Comparison of ENCODE assay signal across 33 cellular contexts in the genomic region with DNA sequence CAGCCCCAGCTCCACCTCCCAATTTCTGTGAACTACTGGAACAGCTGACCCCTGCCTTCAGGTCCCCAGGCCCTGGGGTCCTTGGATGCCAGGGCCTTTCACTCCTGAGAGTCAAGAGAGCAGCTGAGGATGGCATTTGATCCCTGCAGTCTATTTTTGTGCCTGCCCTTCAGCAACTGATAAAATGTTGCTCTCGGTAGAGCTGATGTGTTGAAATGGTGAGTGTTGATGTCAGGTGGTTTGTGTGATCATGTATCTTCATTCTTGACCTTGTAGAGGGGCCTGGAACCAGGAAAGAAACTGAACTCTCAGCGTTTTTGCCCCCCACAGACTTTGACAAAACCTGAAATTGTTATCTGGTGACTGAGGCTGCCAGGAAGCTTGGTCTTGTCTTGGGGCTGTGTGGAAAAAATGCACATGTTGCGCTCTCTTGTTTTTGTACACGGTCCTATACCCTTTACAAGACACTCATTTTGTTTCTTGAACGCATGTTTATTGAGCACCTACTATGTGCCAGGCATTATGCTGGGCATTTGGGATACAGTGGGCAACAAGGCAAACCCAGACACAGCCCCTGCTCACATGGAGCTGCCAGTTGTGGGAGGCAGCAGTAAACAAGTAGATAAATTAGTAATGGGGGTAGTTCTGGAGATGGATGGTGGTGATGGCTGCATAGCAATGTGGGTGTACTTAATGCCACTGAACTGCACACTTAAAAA.
A peak's percentile ranks its signal among the peaks of the same experiment; 100 is the strongest.
DNase-seq lines count a peak whose midpoint lies in the region; ATAC-seq, FAIRE-seq and TF ChIP-seq lines count a peak whose summit lies in the region.
"Had no signal": no experiment of that assay in that cellular context is flagged by ENCODE, and none has a peak within 500 bp of the region (broad histone marks: within the 10 kb centered on the region; RNA-seq: fewer than 3 reads in every experiment).

No MANE protein-coding gene starts in this region.

- CTCF ChIA-PET in K562 (lab: Yijun Ruan, JAX; ENCODE audit: low intra/inter-chr PET ratio): no interaction called here
- CTCF ChIA-PET in activated naive CD4-positive, alpha-beta T cell treated with anti-CD3 and anti-CD28 coated beads for 36 hours (lab: Charles Lee): interaction anchor here (1.4 kb wide), 1 partner anchor 19 kb away, joined by 4 read pairs; no protein-coding TSS in a partner anchor

- H3K9me1 ChIP-seq in K562 (ENCODE audit: control insufficient read depth, insufficient read depth, low read length): no peaks in the 10 kb centered on the region

- in situ Hi-C loops in K562 (cut with MboI): no loop called here

- H3K27me3 Mint-ChIP-seq in activated naive CD4-positive, alpha-beta T cell treated with anti-CD3 and anti-CD28 coated beads for 36 hours (ENCODE audit: low read depth): no peaks in the 10 kb centered on the region
- no peaks in the 10 kb centered on the region for H3K27me3 Mint-ChIP-seq in activated T-cell treated with anti-CD3 and anti-CD28 coated beads, Interleukin-2, amount 50 U/mL, for 24 hours
- H3K27me3 Mint-ChIP-seq: activated CD4-positive, alpha-beta T cell treated with anti-CD3 and anti-CD28 coated beads, Interleukin-2, amount 10 ng/mL, durations not matched to agents 7 days and 5 days; activated naive CD8-positive, alpha-beta T cell treated with anti-CD3 and anti-CD28 coated beads, Interleukin-2, amount 50 U/mL, for 24 hours; central memory CD8-positive, alpha-beta T cell had no signal

- H3K27ac Mint-ChIP-seq in activated naive CD4-positive, alpha-beta T cell treated with anti-CD3 and anti-CD28 coated beads for 36 hours: no peak overlapping the region
- H3K27ac Mint-ChIP-seq in activated T-cell treated with anti-CD3 and anti-CD28 coated beads, Interleukin-2, amount 50 U/mL, for 24 hours: no peak overlapping the region
- H3K27ac Mint-ChIP-seq: activated CD4-positive, alpha-beta T cell treated with anti-CD3 and anti-CD28 coated beads, Interleukin-2, amount 10 ng/mL, durations not matched to agents 7 days and 5 days; activated naive CD8-positive, alpha-beta T cell treated with anti-CD3 and anti-CD28 coated beads, Interleukin-2, amount 50 U/mL, for 24 hours; immature natural killer cell had no signal

- no peaks in the 10 kb centered on the region for H3K27me3 ChIP-seq in BLaER1 treated with 17β-estradiol and CSF1 and Interleukin-3, amounts not matched to agents 10 nM and 100 nM
- H3K27me3 ChIP-seq in K562 (ENCODE audit: control insufficient read depth in 2 of 2, insufficient read depth in 2 of 2, low read length in 2 of 2) (no peaks in the 10 kb centered on the region), parathyroid adenoma (ENCODE audit: control insufficient read depth, insufficient read depth, low read length) (no peaks in the 10 kb centered on the region), osteoblast (ENCODE audit: insufficient read depth, low read length) (peaks cover 2% of the 10 kb centered on the region), stomach (no peaks in the 10 kb centered on the region)
- H3K27me3 ChIP-seq: neutrophil, SJSA1, vagina had no signal

- 0 out of 22 replicates have a peak overlapping the region, but pooled peaks of 1 of the 11 experiments have one; percentile 3 for H3K9ac ChIP-seq in BLaER1 treated with 17β-estradiol and CSF1 and Interleukin-3, amounts not matched to agents 10 nM and 100 nM
- H3K9ac ChIP-seq in K562 (ENCODE audit: insufficient read depth in 1 of 2, low read depth in 2 of 2, low read length in 2 of 2) (peak overlapping the region in 1 of 2 experiments; percentile 11; a peak in 1 of 4 replicates), parathyroid adenoma (no peak overlapping the region)

- no peaks in the 10 kb centered on the region for H3K36me3 Mint-ChIP-seq in activated naive CD4-positive, alpha-beta T cell treated with anti-CD3 and anti-CD28 coated beads for 36 hours (ENCODE audit: low read depth)
- no peaks in the 10 kb centered on the region for H3K36me3 Mint-ChIP-seq in activated T-cell treated with anti-CD3 and anti-CD28 coated beads, Interleukin-2, amount 50 U/mL, for 24 hours (ENCODE audit: low read depth)
- H3K36me3 Mint-ChIP-seq: immature natural killer cell had no signal

- ATAC-seq in K562 (no peak), left cardiac atrium (peak; percentile 12 to 51)
- ATAC-seq: activated naive CD8-positive, alpha-beta T cell treated with anti-CD3 and anti-CD28 coated beads, Interleukin-2, amount 50 U/mL, for 24 hours; HepG2; left lobe of liver had no signal

- H4K20me1 ChIP-seq in BLaER1 treated with 17β-estradiol and CSF1 and Interleukin-3, amounts not matched to agents 10 nM and 100 nM: peaks cover 8 to 94% (median 79%) of the 10 kb centered on the region in 11 experiments; a peak in 21 of 22 replicates
- peaks cover 19% of the 10 kb centered on the region; the same call in 1 of the 2 replicates for H4K20me1 ChIP-seq in K562 (replicated peaks; ENCODE audit: control insufficient read depth, insufficient read depth, low read length)
- H4K20me1 ChIP-seq in osteoblast (ENCODE audit: insufficient read depth, low read length): no peaks in the 10 kb centered on the region

- BruUV-seq in K562 (replicated peaks; lab: Mats Ljungman, UMichigan): no TSS peak

- H2AFZ ChIP-seq in K562 (ENCODE audit: low read depth, low read length): no peak overlapping the region
- no peak overlapping the region for H2AFZ ChIP-seq in parathyroid adenoma
- no peak overlapping the region for H2AFZ ChIP-seq in osteoblast (ENCODE audit: low read length)

- DNase-seq in K562 (ENCODE audit: extremely low read depth in 1 of 4, low spot score in 3 of 4) (no peak), left cardiac atrium (no peak), osteoblast (ENCODE audit: insufficient read length, low spot score, missing footprints) (no peak), stomach (no peak)
- no peak for DNase-seq in activated naive CD4-positive, alpha-beta T cell treated with anti-CD3 and anti-CD28 coated beads for 36 hours
- DNase-seq in activated T-cell treated with anti-CD3 and anti-CD28 coated beads, Interleukin-2, amount 50 U/mL, for 24 hours: no peak
- DNase-seq: activated CD4-positive, alpha-beta T cell treated with anti-CD3 and anti-CD28 coated beads, Interleukin-2, amount 10 ng/mL, durations not matched to agents 7 days and 5 days; activated gamma-delta T cell treated with Interleukin-2 at 50 U/mL for 16 hours; activated naive CD8-positive, alpha-beta T cell treated with anti-CD3 and anti-CD28 coated beads, Interleukin-2, amount 50 U/mL, for 24 hours; activated T-cell treated with anti-CD3 and anti-CD28 coated beads, Interleukin-2, amount 50 U/mL, for 1 hour; Calu3; dermis blood vessel endothelial cell; DMS79; GDM1; HCEC 1CT; immature natural killer cell; mesenchymal stem cell; NCI-H1694; NCI-H82; stimulated activated naive CD4-positive, alpha-beta T cell treated with Interleukin-2 at 50 U/mL for 16 hours had no signal

- no peaks in the 10 kb centered on the region for H3K9me3 Mint-ChIP-seq in activated naive CD4-positive, alpha-beta T cell treated with anti-CD3 and anti-CD28 coated beads for 36 hours
- no peaks in the 10 kb centered on the region for H3K9me3 Mint-ChIP-seq in activated T-cell treated with anti-CD3 and anti-CD28 coated beads, Interleukin-2, amount 50 U/mL, for 24 hours
- H3K9me3 Mint-ChIP-seq: activated CD4-positive, alpha-beta T cell treated with anti-CD3 and anti-CD28 coated beads, Interleukin-2, amount 10 ng/mL, durations not matched to agents 7 days and 5 days; activated naive CD8-positive, alpha-beta T cell treated with anti-CD3 and anti-CD28 coated beads, Interleukin-2, amount 50 U/mL, for 24 hours; central memory CD8-positive, alpha-beta T cell; immature natural killer cell had no signal

- H3K4me1 Mint-ChIP-seq in activated naive CD4-positive, alpha-beta T cell treated with anti-CD3 and anti-CD28 coated beads for 36 hours (ENCODE audit: low read depth): no peaks in the 10 kb centered on the region
- H3K4me1 Mint-ChIP-seq in activated T-cell treated with anti-CD3 and anti-CD28 coated beads, Interleukin-2, amount 50 U/mL, for 24 hours (ENCODE audit: low read depth): peaks cover 2% of the 10 kb centered on the region
- H3K4me1 Mint-ChIP-seq: activated CD4-positive, alpha-beta T cell treated with anti-CD3 and anti-CD28 coated beads, Interleukin-2, amount 10 ng/mL, durations not matched to agents 7 days and 5 days; central memory CD8-positive, alpha-beta T cell; immature natural killer cell had no signal

- peaks cover 0 to 31% (median 11%) of the 10 kb centered on the region in 11 experiments; a peak in 10 of 22 replicates for H3K36me3 ChIP-seq in BLaER1 treated with 17β-estradiol and CSF1 and Interleukin-3, amounts not matched to agents 10 nM and 100 nM
- H3K36me3 ChIP-seq in K562 (ENCODE audit: control insufficient read depth, insufficient read depth, low read length) (peaks cover 15% of the 10 kb centered on the region; the same call in 2 of the 3 replicates), parathyroid adenoma (ENCODE audit: control insufficient read depth, insufficient read depth, low read length) (no peaks in the 10 kb centered on the region), osteoblast (ENCODE audit: insufficient read depth, low read length) (no peaks in the 10 kb centered on the region), stomach (peaks cover 0 to 4% (median 0%) of the 10 kb centered on the region in 4 donors)
- H3K36me3 ChIP-seq: neutrophil, prostate gland, SJSA1, thoracic aorta, vagina had no signal

- no peak for TF ChIP-seq EP300 in K562 (IDR thresholded peaks at IDR 0.05; ENCODE audit: low read length)
- TF ChIP-seq EP300 in stomach (IDR thresholded peaks at IDR 0.05): no peak

- peak overlapping the region in 3 of 11 experiments; percentile 1 to 86 (median 24); a peak in 5 of 22 replicates for H3K27ac ChIP-seq in BLaER1 treated with 17β-estradiol and CSF1 and Interleukin-3, amounts not matched to agents 10 nM and 100 nM
- H3K27ac ChIP-seq in K562 (ENCODE audit: extremely low read depth, low read depth, low read length) (0 out of 3 replicates have a peak overlapping the region, but pooled peaks have one; percentile 4), parathyroid adenoma (peak overlapping the region; percentile 43), osteoblast (ENCODE audit: low read depth, low read length) (no peak overlapping the region), stomach (no peak overlapping the region)
- H3K27ac ChIP-seq: neutrophil, prostate gland, SJSA1, thoracic aorta, vagina had no signal

- WGBS in K562 (ENCODE audit: insufficient coverage, low coverage, missing lambda C conversion rate): 42% methylated on average over 5 of the region's 5 CpGs
- WGBS in stomach, 5 donors: 70 to 78% (median 75%) methylated on average over 5 of the region's 5 CpGs

- no peak overlapping the region for H3K4me3 ChIP-seq in BLaER1 treated with 17β-estradiol and CSF1 and Interleukin-3, amounts not matched to agents 10 nM and 100 nM
- H3K4me3 ChIP-seq in K562 (no peak overlapping the region), parathyroid adenoma (ENCODE audit: low read depth, low read length) (no peak overlapping the region), osteoblast (ENCODE audit: insufficient read depth, low read length) (no peak overlapping the region), stomach (no peak overlapping the region)
- H3K4me3 ChIP-seq: prostate gland, SJSA1, thoracic aorta, vagina had no signal

- H3K4me1 ChIP-seq in BLaER1 treated with 17β-estradiol and CSF1 and Interleukin-3, amounts not matched to agents 10 nM and 100 nM: peaks cover 52 to 75% (median 62%) of the 10 kb centered on the region in 10 experiments
- peaks cover 58 to 77% of the 10 kb centered on the region in 2 experiments for H3K4me1 ChIP-seq in K562 (replicated peaks in 1 of 2; ENCODE audit: control insufficient read depth in 2 of 2, insufficient read depth in 2 of 2, low read length in 2 of 2)
- peaks cover 67% of the 10 kb centered on the region for H3K4me1 ChIP-seq in parathyroid adenoma
- H3K4me1 ChIP-seq in osteoblast (ENCODE audit: insufficient read depth, low read length): peaks cover 9% of the 10 kb centered on the region
- H3K4me1 ChIP-seq in stomach: peaks cover 9 to 64% (median 20%) of the 10 kb centered on the region in 4 donors
- H3K4me1 ChIP-seq: prostate gland had no signal

- H3K4me2 ChIP-seq in BLaER1 treated with 17β-estradiol and CSF1 and Interleukin-3, amounts not matched to agents 10 nM and 100 nM: peak overlapping the region in 8 of 11 experiments; percentile 72 to 93 (median 90); a peak in 12 of 22 replicates
- no peak overlapping the region for H3K4me2 ChIP-seq in K562 (ENCODE audit: insufficient read depth, low read length)
- peak overlapping the region; percentile 7 for H3K4me2 ChIP-seq in parathyroid adenoma (ENCODE audit: low read length)
- H3K4me2 ChIP-seq in osteoblast (ENCODE audit: insufficient read depth, low read length): no peak overlapping the region

- no peak for TF ChIP-seq RAD21 in K562 (CRISPR knock-in tag; conservative IDR thresholded peaks at IDR 0.05 in 1 of 2, IDR thresholded peaks at IDR 0.05 in 1 of 2)

- TF ChIP-seq CTCF in K562 (IDR thresholded peaks at IDR 0.05 in 2 of 3, conservative IDR thresholded peaks at IDR 0.05 in 1 of 3; ENCODE audit: insufficient read depth in 2 of 3, low read depth in 1 of 3, low read length in 3 of 3): no peak
- TF ChIP-seq CTCF in parathyroid adenoma (IDR thresholded peaks at IDR 0.05): no peak
- TF ChIP-seq CTCF in osteoblast (IDR thresholded peaks at IDR 0.05; ENCODE audit: extremely low read depth, low read depth, low read length): no peak
- no peak for TF ChIP-seq CTCF in stomach (IDR thresholded peaks at IDR 0.05)

- H3K9me3 ChIP-seq in BLaER1 treated with 17β-estradiol and CSF1 and Interleukin-3, amounts not matched to agents 10 nM and 100 nM (replicated peaks in 1 of 11): no peaks in the 10 kb centered on the region
- H3K9me3 ChIP-seq in K562 (replicated peaks; ENCODE audit: control insufficient read depth, insufficient read depth, low read depth, low read length): no peaks in the 10 kb centered on the region
- no peaks in the 10 kb centered on the region for H3K9me3 ChIP-seq in parathyroid adenoma (ENCODE audit: control insufficient read depth, low read length)
- H3K9me3 ChIP-seq in osteoblast (ENCODE audit: low read depth, low read length): no peaks in the 10 kb centered on the region
- no peaks in the 10 kb centered on the region for H3K9me3 ChIP-seq in stomach
- H3K9me3 ChIP-seq: neutrophil, prostate gland, SJSA1, thoracic aorta, vagina had no signal

- no peak for TF ChIP-seq POLR2A in K562 (conservative IDR thresholded peaks at IDR 0.05)
- no peak for TF ChIP-seq POLR2A in stomach (IDR thresholded peaks at IDR 0.05)

- peaks cover 97% of the 10 kb centered on the region for H3K79me2 ChIP-seq in K562 (ENCODE audit: control insufficient read depth, insufficient read depth, low read length)
- H3K79me2 ChIP-seq in parathyroid adenoma: peaks cover 4% of the 10 kb centered on the region
- no peaks in the 10 kb centered on the region for H3K79me2 ChIP-seq in osteoblast (ENCODE audit: insufficient read depth, low read length)

- POLR2A ChIA-PET in K562 (lab: Yijun Ruan, JAX): no interaction called here

- H3K4me3 Mint-ChIP-seq in activated naive CD4-positive, alpha-beta T cell treated with anti-CD3 and anti-CD28 coated beads for 36 hours: no peak overlapping the region
- no peak overlapping the region for H3K4me3 Mint-ChIP-seq in activated T-cell treated with anti-CD3 and anti-CD28 coated beads, Interleukin-2, amount 50 U/mL, for 24 hours
- H3K4me3 Mint-ChIP-seq: activated CD4-positive, alpha-beta T cell treated with anti-CD3 and anti-CD28 coated beads, Interleukin-2, amount 10 ng/mL, durations not matched to agents 7 days and 5 days; activated naive CD8-positive, alpha-beta T cell treated with anti-CD3 and anti-CD28 coated beads, Interleukin-2, amount 50 U/mL, for 24 hours; central memory CD8-positive, alpha-beta T cell; immature natural killer cell had no signal

- intact Hi-C loops in K562 (cut with micrococcal nuclease) (loop anchor here (10.0 kb wide), 1 partner anchor 354 kb away; no protein-coding TSS in a partner anchor), left cardiac atrium (cut with DNase I) (loop anchor here in 1 of 2 donors (5.0 kb wide), 1 partner anchor 76 kb away; the partner anchor contains the start of gene PPARGC1B), stomach (cut with DNase I; ENCODE audit: low total_unique reads) (no loop called here)
- intact Hi-C loops in activated naive CD4-positive, alpha-beta T cell treated with anti-CD3 and anti-CD28 coated beads for 36 hours (cut with micrococcal nuclease): no loop called here

- no peak for FAIRE-seq in K562 (lab: Jason Lieb, UNC)
- FAIRE-seq: endometrium, frontal cortex, HepG2, RCC 7860 had no signal

Comparison
In these comparisons a context has a peak if more than half of its experiments do, and no peak if none do; other contexts are left out.
1. H3K27ac ChIP-seq: peak in K562 (single experiment) and parathyroid adenoma (single experiment); none in osteoblast (single experiment) and stomach (0 of 5).
2. H3K4me2 ChIP-seq: peak in BLaER1 treated with 17β-estradiol and CSF1 and Interleukin-3, amounts not matched to agents 10 nM and 100 nM (8 of 11) and parathyroid adenoma (single experiment); none in K562 (single experiment) and osteoblast (single experiment).